1 cellular context compared by ENCODE assay signal in the genomic region with DNA sequence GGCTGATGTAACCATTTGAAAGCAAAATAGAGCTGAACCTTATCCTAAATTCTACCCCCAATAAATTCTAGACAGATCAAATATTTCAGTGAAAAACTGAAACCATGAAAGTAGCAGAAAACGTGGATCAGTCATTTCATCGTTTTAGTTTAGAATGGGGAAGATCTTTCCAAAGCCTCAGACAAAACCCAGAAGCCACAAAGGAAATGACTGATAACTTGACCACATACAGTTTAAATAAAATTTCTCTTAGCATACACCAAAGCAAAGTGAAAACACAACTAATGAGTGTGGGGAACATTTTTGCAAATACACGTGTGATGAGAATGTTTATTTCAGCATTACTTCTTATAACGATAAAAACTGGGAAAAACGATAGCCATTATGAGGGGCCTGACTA.
TF ChIP-seq lines count a peak whose summit lies in the region.

No MANE protein-coding gene starts in this region.

TF ChIP-seq in H1, 55 proteins besides CTCF, POLR2A, EP300 and RAD21 (continued from another document):
- TF ChIP-seq SIRT6 (IDR thresholded peaks at IDR 0.05; ENCODE audit: low read length) (no peak), SP2 (IDR thresholded peaks at IDR 0.05; ENCODE audit: low read length) (no peak), BCL11A (IDR thresholded peaks at IDR 0.05; ENCODE audit: low read depth in 2 of 2, low read length in 2 of 2) (no peak)
- TF ChIP-seq, protein P1, sequence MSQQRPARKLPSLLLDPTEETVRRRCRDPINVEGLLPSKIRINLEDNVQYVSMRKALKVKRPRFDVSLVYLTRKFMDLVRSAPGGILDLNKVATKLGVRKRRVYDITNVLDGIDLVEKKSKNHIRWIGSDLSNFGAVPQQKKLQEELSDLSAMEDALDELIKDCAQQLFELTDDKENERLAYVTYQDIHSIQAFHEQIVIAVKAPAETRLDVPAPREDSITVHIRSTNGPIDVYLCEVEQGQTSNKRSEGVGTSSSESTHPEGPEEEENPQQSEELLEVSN (IDR thresholded peaks at IDR 0.05) = no peak
